8 cellular contexts compared by ENCODE assay signal in genomic region chr7:50197547-50197946, GRCh38.
A peak's percentile ranks its signal among the peaks of the same experiment; 100 is the strongest.
DNase-seq lines count a peak whose midpoint lies in the region; ATAC-seq, FAIRE-seq and TF ChIP-seq lines count a peak whose summit lies in the region.

No MANE protein-coding gene starts in this region.

- no peak overlapping the region for H3K4me3 ChIP-seq in pancreas

- no peaks in the 10 kb centered on the region for H3K9me3 Mint-ChIP-seq in activated CD4-positive, alpha-beta T cell treated with anti-CD3 and anti-CD28 coated beads for 36 hours (ENCODE audit: low read depth)
- no peaks in the 10 kb centered on the region for H3K9me3 Mint-ChIP-seq in activated CD4-positive, alpha-beta T cell treated with anti-CD3 and anti-CD28 coated beads, Interleukin-2, amount 10 ng/mL, durations not matched to agents 7 days and 5 days
- no peaks in the 10 kb centered on the region for H3K9me3 Mint-ChIP-seq in activated CD8-positive, alpha-beta memory T cell treated with anti-CD3 and anti-CD28 coated beads, Interleukin-2, amount 10 ng/mL, durations not matched to agents 7 days and 5 days (ENCODE audit: low read depth)

- POLR2A ChIA-PET in activated CD4-positive, alpha-beta T cell treated with anti-CD3 and anti-CD28 coated beads for 36 hours (lab: Charles Lee) = interaction anchor here (1.3 kb wide), 1 partner anchor 170 kb away, joined by 5 read pairs; no protein-coding TSS in a partner anchor
- POLR2A ChIA-PET in activated CD4-positive, alpha-beta T cell treated with anti-CD3 and anti-CD28 coated beads, Interleukin-2, amount 10 ng/mL, durations not matched to agents 7 days and 5 days (lab: Charles Lee) = no interaction called here

- H3K27ac ChIP-seq in pancreas = no peak overlapping the region

- WGBS in pancreas, 2 donors = 68 to 72% methylated on average over 9 of the region's 9 CpGs

- no peaks in the 10 kb centered on the region for H3K4me1 ChIP-seq in pancreas

- no peaks in the 10 kb centered on the region for H3K36me3 Mint-ChIP-seq in activated CD4-positive, alpha-beta T cell treated with anti-CD3 and anti-CD28 coated beads for 36 hours (ENCODE audit: low read depth)
- no peaks in the 10 kb centered on the region for H3K36me3 Mint-ChIP-seq in activated CD4-positive, alpha-beta T cell treated with anti-CD3 and anti-CD28 coated beads, Interleukin-2, amount 10 ng/mL, durations not matched to agents 7 days and 5 days (ENCODE audit: low read depth)
- peaks cover 2% of the 10 kb centered on the region for H3K36me3 Mint-ChIP-seq in activated CD8-positive, alpha-beta memory T cell treated with anti-CD3 and anti-CD28 coated beads, Interleukin-2, amount 10 ng/mL, durations not matched to agents 7 days and 5 days

- H3K4me3 Mint-ChIP-seq in activated CD4-positive, alpha-beta T cell treated with anti-CD3 and anti-CD28 coated beads for 36 hours = peak overlapping the region; percentile 9
- no peak overlapping the region for H3K4me3 Mint-ChIP-seq in activated CD4-positive, alpha-beta T cell treated with anti-CD3 and anti-CD28 coated beads, Interleukin-2, amount 10 ng/mL, durations not matched to agents 7 days and 5 days
- no peak overlapping the region for H3K4me3 Mint-ChIP-seq in activated CD8-positive, alpha-beta memory T cell treated with anti-CD3 and anti-CD28 coated beads, Interleukin-2, amount 10 ng/mL, durations not matched to agents 7 days and 5 days

- intact Hi-C loops in activated CD4-positive, alpha-beta T cell treated with anti-CD3 and anti-CD28 coated beads for 36 hours (cut with DNase I, micrococcal nuclease) = loop anchor here (1.0 to 2.0 kb wide), 4 partner anchors 41 to 196 kb away; no protein-coding TSS in a partner anchor
- intact Hi-C loops in pancreas (cut with DNase I) = no loop called here

- no peak for FAIRE-seq in pancreas (lab: Jason Lieb, UNC)

- CTCF ChIA-PET in activated CD4-positive, alpha-beta T cell treated with anti-CD3 and anti-CD28 coated beads for 36 hours (lab: Charles Lee) = interaction anchor here (0.8 to 1.6 kb wide), 12 partner anchors 9 to 250 kb away, joined by 3 to 7 read pairs (median 4); no protein-coding TSS in a partner anchor
- CTCF ChIA-PET in activated CD4-positive, alpha-beta T cell treated with anti-CD3 and anti-CD28 coated beads, Interleukin-2, amount 10 ng/mL, durations not matched to agents 7 days and 5 days (lab: Charles Lee) = no interaction called here
- CTCF ChIA-PET in activated CD8-positive, alpha-beta memory T cell treated with anti-CD3 and anti-CD28 coated beads, Interleukin-2, amount 10 ng/mL, durations not matched to agents 7 days and 5 days (lab: Charles Lee) = no interaction called here

- DNase-seq in activated CD4-positive, alpha-beta T cell treated with anti-CD3 and anti-CD28 coated beads for 36 hours = peak; percentile 91
- DNase-seq in activated CD4-positive, alpha-beta T cell treated with anti-CD3 and anti-CD28 coated beads, Interleukin-2, amount 10 ng/mL, durations not matched to agents 7 days and 5 days = no peak
- peak; percentile 48 for DNase-seq in activated CD8-positive, alpha-beta memory T cell treated with anti-CD3 and anti-CD28 coated beads, Interleukin-2, amount 10 ng/mL, durations not matched to agents 7 days and 5 days
- DNase-seq in stimulated activated CD4-positive, alpha-beta T cell treated with anti-CD3 and anti-CD28 coated beads, Interleukin-12 subunit alpha, Interleukin-12 subunit beta, amount 100 ng/mL, for 48 hours (ENCODE audit: low read depth in 2 of 3, low spot score in 1 of 3) = peak; percentile 53 to 79 (median 64)
- DNase-seq in NOMO-1 (lab: John Stamatoyannopoulos, UW; ENCODE audit: unreplicated experiment in 2 of 2) = no peak
- no peak for DNase-seq in NAMALWA (ENCODE audit: low spot score)
- no peak for DNase-seq in pancreas

- no peaks in the 10 kb centered on the region for H3K9me3 ChIP-seq in pancreas

- no peaks in the 10 kb centered on the region for H3K36me3 ChIP-seq in pancreas

- H3K4me1 Mint-ChIP-seq in activated CD4-positive, alpha-beta T cell treated with anti-CD3 and anti-CD28 coated beads for 36 hours = peaks cover 43% of the 10 kb centered on the region
- peaks cover 22% of the 10 kb centered on the region for H3K4me1 Mint-ChIP-seq in activated CD4-positive, alpha-beta T cell treated with anti-CD3 and anti-CD28 coated beads, Interleukin-2, amount 10 ng/mL, durations not matched to agents 7 days and 5 days
- peaks cover 13% of the 10 kb centered on the region for H3K4me1 Mint-ChIP-seq in activated CD8-positive, alpha-beta memory T cell treated with anti-CD3 and anti-CD28 coated beads, Interleukin-2, amount 10 ng/mL, durations not matched to agents 7 days and 5 days

- ATAC-seq in activated CD4-positive, alpha-beta T cell treated with anti-CD3 and anti-CD28 coated beads for 36 hours = peak; percentile 96
- ATAC-seq in HG03280 (IDR thresholded peaks at IDR 0.05; ENCODE audit: unreplicated experiment) (peak; percentile 89), pancreas (no peak)
- ATAC-seq in activated CD8-positive, alpha-beta memory T cell treated with anti-CD3 and anti-CD28 coated beads, Interleukin-2, amount 10 ng/mL, durations not matched to agents 7 days and 5 days = peak; percentile 64

- H3K27me3 Mint-ChIP-seq in activated CD4-positive, alpha-beta T cell treated with anti-CD3 and anti-CD28 coated beads for 36 hours = no peaks in the 10 kb centered on the region
- H3K27me3 Mint-ChIP-seq in activated CD4-positive, alpha-beta T cell treated with anti-CD3 and anti-CD28 coated beads, Interleukin-2, amount 10 ng/mL, durations not matched to agents 7 days and 5 days = peaks cover 6% of the 10 kb centered on the region
- H3K27me3 Mint-ChIP-seq in activated CD8-positive, alpha-beta memory T cell treated with anti-CD3 and anti-CD28 coated beads, Interleukin-2, amount 10 ng/mL, durations not matched to agents 7 days and 5 days = peaks cover 8% of the 10 kb centered on the region

- TF ChIP-seq CTCF in pancreas (IDR thresholded peaks at IDR 0.05) = no peak

- H3K27ac Mint-ChIP-seq in activated CD4-positive, alpha-beta T cell treated with anti-CD3 and anti-CD28 coated beads for 36 hours = peak overlapping the region; percentile 76
- no peak overlapping the region for H3K27ac Mint-ChIP-seq in activated CD4-positive, alpha-beta T cell treated with anti-CD3 and anti-CD28 coated beads, Interleukin-2, amount 10 ng/mL, durations not matched to agents 7 days and 5 days
- no peak overlapping the region for H3K27ac Mint-ChIP-seq in activated CD8-positive, alpha-beta memory T cell treated with anti-CD3 and anti-CD28 coated beads, Interleukin-2, amount 10 ng/mL, durations not matched to agents 7 days and 5 days

- H3K27me3 ChIP-seq in pancreas = no peaks in the 10 kb centered on the region

Comparison
In these comparisons a context has a peak if more than half of its experiments do, and no peak if none do; other contexts are left out.
1. DNase-seq: peak in activated CD4-positive, alpha-beta T cell treated with anti-CD3 and anti-CD28 coated beads for 36 hours (single experiment), activated CD8-positive, alpha-beta memory T cell treated with anti-CD3 and anti-CD28 coated beads, Interleukin-2, amount 10 ng/mL, durations not matched to agents 7 days and 5 days (single experiment) and stimulated activated CD4-positive, alpha-beta T cell treated with anti-CD3 and anti-CD28 coated beads, Interleukin-12 subunit alpha, Interleukin-12 subunit beta, amount 100 ng/mL, for 48 hours (3 of 3); none in activated CD4-positive, alpha-beta T cell treated with anti-CD3 and anti-CD28 coated beads, Interleukin-2, amount 10 ng/mL, durations not matched to agents 7 days and 5 days (single experiment), NOMO-1 (0 of 2), NAMALWA (single experiment) and pancreas (0 of 6).
2. ATAC-seq: peak in activated CD4-positive, alpha-beta T cell treated with anti-CD3 and anti-CD28 coated beads for 36 hours (single experiment), HG03280 (single experiment) and activated CD8-positive, alpha-beta memory T cell treated with anti-CD3 and anti-CD28 coated beads, Interleukin-2, amount 10 ng/mL, durations not matched to agents 7 days and 5 days (single experiment); none in pancreas (0 of 4).
3. intact Hi-C loops: an anchor here in activated CD4-positive, alpha-beta T cell treated with anti-CD3 and anti-CD28 coated beads for 36 hours (1.0 to 2.0 kb wide); none called in pancreas.